In genomic region chr4:2797545-2798305, GRCh38 we compare ENCODE assay signal across 8 cellular contexts. TPM values are rescaled to one million over a fixed set of nuclear protein-coding genes. Genes with fewer than 3 reads are reported as not detected.
DNase-seq lines count a peak whose midpoint lies in the region; ATAC-seq lines count a peak whose summit lies in the region.

No MANE protein-coding gene starts in this region.

- DNase-seq in Jurkat, Clone E6-1 (ENCODE audit: low read depth, low spot score) = peak; percentile 85
- DNase-seq in activated T-cell treated with anti-CD3 and anti-CD28 coated beads for 4 hours = peak; percentile 53
- peak in 1 of 3 donors; percentile 71 for DNase-seq in right cardiac atrium
- DNase-seq in trophoblast cell = no peak
- no peak for DNase-seq in NCI-H2029 treated with DMSO at 0.1 percent for 48 hours (lab: John Stamatoyannopoulos, UW)
- no peak for DNase-seq in NK-92 (lab: John Stamatoyannopoulos, UW; ENCODE audit: unreplicated experiment)

- no peak overlapping the region for H3K4me2 ChIP-seq in trophoblast cell (ENCODE audit: low read length)

- H3K9me3 Mint-ChIP-seq in stimulated activated naive CD8-positive, alpha-beta T cell treated with anti-CD3 and anti-CD28 coated beads, Interleukin-15, Interleukin-2, amounts not matched to agents 100 ng/mL and 50 ng/mL, for 24 hours = no peaks in the 10 kb centered on the region

- H3K27ac Mint-ChIP-seq in stimulated activated naive CD8-positive, alpha-beta T cell treated with anti-CD3 and anti-CD28 coated beads, Interleukin-15, Interleukin-2, amounts not matched to agents 100 ng/mL and 50 ng/mL, for 24 hours = peak overlapping the region; percentile 87

- H3K36me3 ChIP-seq in trophoblast cell (ENCODE audit: control insufficient read depth in 1 of 2, insufficient read depth in 2 of 2, low read length in 2 of 2) = no peaks in the 10 kb centered on the region

- H3K27ac ChIP-seq in right cardiac atrium (ENCODE audit: low read length) (peak overlapping the region; percentile 13), trophoblast cell (ENCODE audit: low read depth, low read length) (no peak overlapping the region)

- H3K79me1 ChIP-seq in trophoblast cell (ENCODE audit: low read length) = peaks cover 11% of the 10 kb centered on the region

- H2AFZ ChIP-seq in trophoblast cell (ENCODE audit: insufficient read depth, low read length, poor library complexity) = no peak overlapping the region

- H3K14ac ChIP-seq in trophoblast cell (ENCODE audit: low read length) = no peak overlapping the region

- no peak overlapping the region for H3K18ac ChIP-seq in trophoblast cell (ENCODE audit: low read length)

- 51% methylated on average over 23 of the region's 23 CpGs for WGBS in right cardiac atrium
- WGBS in trophoblast cell (ENCODE audit: extremely low coverage, insufficient coverage, insufficient read length) = no CpG with 5 or more reads among the region's 23 CpGs

- no peak overlapping the region for H3K23ac ChIP-seq in trophoblast cell (ENCODE audit: low read length)

- ATAC-seq in right cardiac atrium = no peak
- no peak for ATAC-seq in GM18861 (IDR thresholded peaks at IDR 0.05; ENCODE audit: unreplicated experiment)

- H2BK5ac ChIP-seq in trophoblast cell (ENCODE audit: low read depth, low read length, poor library complexity) = no peak overlapping the region

- H3K9me3 ChIP-seq in right cardiac atrium (ENCODE audit: control insufficient read depth, low read length) (no peaks in the 10 kb centered on the region), trophoblast cell (ENCODE audit: insufficient read depth, low read depth, low read length) (no peaks in the 10 kb centered on the region)

- no peak overlapping the region for H4K91ac ChIP-seq in trophoblast cell (ENCODE audit: low read depth, low read length)

- H3K27me3 ChIP-seq in right cardiac atrium (ENCODE audit: control insufficient read depth, insufficient read depth) (no peaks in the 10 kb centered on the region), trophoblast cell (ENCODE audit: insufficient read depth, low read length) (no peaks in the 10 kb centered on the region)

- intact Hi-C loops in right cardiac atrium (cut with DNase I) = no loop called here

- H3K4me1 Mint-ChIP-seq in stimulated activated naive CD8-positive, alpha-beta T cell treated with anti-CD3 and anti-CD28 coated beads, Interleukin-15, Interleukin-2, amounts not matched to agents 100 ng/mL and 50 ng/mL, for 24 hours (ENCODE audit: low read depth) = peaks cover 68% of the 10 kb centered on the region

- H2BK120ac ChIP-seq in trophoblast cell (ENCODE audit: insufficient read depth, low read length, poor library complexity) = no peak overlapping the region

- H4K12ac ChIP-seq in trophoblast cell (ENCODE audit: low read depth, low read length) = no peak overlapping the region

- no peak overlapping the region for H4K8ac ChIP-seq in trophoblast cell (ENCODE audit: low read depth, low read length)

- H2BK12ac ChIP-seq in trophoblast cell (ENCODE audit: low read length) = no peak overlapping the region

- H3K4me1 ChIP-seq in right cardiac atrium (ENCODE audit: control insufficient read depth, insufficient read depth, low read length) = peaks cover 51% of the 10 kb centered on the region
- H3K4me1 ChIP-seq in trophoblast cell (ENCODE audit: control insufficient read depth in 1 of 2, insufficient read depth in 2 of 2, low read length in 2 of 2) = peaks cover 34 to 43% of the 10 kb centered on the region in 2 experiments

- no peak overlapping the region for H3K4ac ChIP-seq in trophoblast cell (ENCODE audit: low read depth, low read length)

- no peak overlapping the region for H3K9ac ChIP-seq in trophoblast cell (ENCODE audit: low read length)

- H3K36me3 Mint-ChIP-seq in stimulated activated naive CD8-positive, alpha-beta T cell treated with anti-CD3 and anti-CD28 coated beads, Interleukin-15, Interleukin-2, amounts not matched to agents 100 ng/mL and 50 ng/mL, for 24 hours (ENCODE audit: low read depth) = no peaks in the 10 kb centered on the region

- H3K27me3 Mint-ChIP-seq in stimulated activated naive CD8-positive, alpha-beta T cell treated with anti-CD3 and anti-CD28 coated beads, Interleukin-15, Interleukin-2, amounts not matched to agents 100 ng/mL and 50 ng/mL, for 24 hours = no peaks in the 10 kb centered on the region

- H3K4me3 Mint-ChIP-seq in stimulated activated naive CD8-positive, alpha-beta T cell treated with anti-CD3 and anti-CD28 coated beads, Interleukin-15, Interleukin-2, amounts not matched to agents 100 ng/mL and 50 ng/mL, for 24 hours = peak overlapping the region; percentile 81

- H3K4me3 ChIP-seq in Jurkat, Clone E6-1 (ENCODE audit: low read length) = peak overlapping the region; percentile 43
- H3K4me3 ChIP-seq in right cardiac atrium (ENCODE audit: low read length) = no peak overlapping the region
- no peak overlapping the region for H3K4me3 ChIP-seq in trophoblast cell (ENCODE audit: low read depth, low read length)

- H3K79me2 ChIP-seq in trophoblast cell (ENCODE audit: control insufficient read depth, insufficient read depth, low read length, poor library complexity) = no peaks in the 10 kb centered on the region

- no peak overlapping the region for H2AK5ac ChIP-seq in trophoblast cell (ENCODE audit: low read length)

RNA-seq across cellular contexts. Expression of gene SH3BP2, which starts 4.8 kb away (rescaled TPM):
- 27.8 TPM for polyA plus RNA-seq in Jurkat, Clone E6-1 (2012; ENCODE audit: insufficient read depth, insufficient read length)
- total RNA-seq in right cardiac atrium = 10 to 100 TPM; 20.5 to 28.8 (median 26.3) TPM
- polyA plus RNA-seq in right cardiac atrium = 21.7 TPM
- 21.3 and 21.9 TPM in 2 replicates for polyA plus RNA-seq in trophoblast cell (2013)

RNA-seq across cellular contexts. Expression of gene TNIP2, which starts 41.6 kb away (rescaled TPM):
- 30.8 TPM for polyA plus RNA-seq in Jurkat, Clone E6-1 (2012; ENCODE audit: insufficient read depth, insufficient read length)
- total RNA-seq in right cardiac atrium = 10 to 100 TPM; 20.2 to 28.0 (median 24.6) TPM
- 24.9 TPM for polyA plus RNA-seq in right cardiac atrium
- polyA plus RNA-seq in trophoblast cell (2013) = 52.2 and 57.7 TPM in 2 replicates

RNA-seq across cellular contexts. Expression of gene ADD1, which starts 45.9 kb away (rescaled TPM):
- polyA plus RNA-seq in Jurkat, Clone E6-1 (2012; ENCODE audit: insufficient read depth, insufficient read length) = 135 TPM
- total RNA-seq in right cardiac atrium = 100 to 1,000 TPM; 215 to 256 (median 236) TPM
- 207 TPM for polyA plus RNA-seq in right cardiac atrium
- 225 and 238 TPM in 2 replicates for polyA plus RNA-seq in trophoblast cell (2013)

Comparison
In these comparisons a context has a peak if more than half of its experiments do, and no peak if none do; other contexts are left out.
1. DNase-seq: peak in Jurkat, Clone E6-1 (single experiment) and activated T-cell treated with anti-CD3 and anti-CD28 coated beads for 4 hours (single experiment); none in trophoblast cell (0 of 2), NCI-H2029 treated with DMSO at 0.1 percent for 48 hours (single experiment) and NK-92 (single experiment).